Comparison of ENCODE assay signal across 9 cellular contexts in the genomic region with DNA sequence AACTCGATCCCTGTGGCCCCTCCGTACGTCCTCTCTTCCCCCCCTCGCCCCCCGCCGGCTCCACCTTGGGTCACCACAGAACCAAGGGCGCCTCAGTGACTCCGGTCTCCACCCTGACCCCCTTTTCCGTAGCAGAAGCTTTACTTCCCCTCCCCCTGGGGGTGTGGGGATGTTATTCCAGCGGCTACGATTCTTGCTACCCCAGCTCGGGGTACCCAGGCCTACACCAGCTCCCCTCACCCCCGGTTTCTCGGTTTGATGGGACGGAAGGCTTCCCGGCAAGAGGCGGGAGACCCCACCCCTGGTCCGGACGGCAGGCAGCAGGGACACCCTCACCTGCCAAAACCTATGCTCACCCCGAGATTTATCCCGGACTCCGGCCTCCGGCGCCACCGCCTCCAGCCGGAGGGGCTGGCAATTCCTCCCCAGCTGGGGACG. TPM values are rescaled to one million over a fixed set of nuclear protein-coding genes. Genes with fewer than 3 reads are reported as not detected.
DNase-seq lines count a peak whose midpoint lies in the region; ATAC-seq, FAIRE-seq and TF ChIP-seq lines count a peak whose summit lies in the region.
"Had no signal": no experiment of that assay in that cellular context is flagged by ENCODE, and none has a peak within 500 bp of the region (broad histone marks: within the 10 kb centered on the region; RNA-seq: fewer than 3 reads in every experiment).

No MANE protein-coding gene starts in this region.

- H3K27ac Mint-ChIP-seq in T-helper 2 cell treated with Interferon-gamma antibody and Interleukin-4, amounts not matched to agents 5 μg/mL and 100 μg/mL, for 36 hours: no peak overlapping the region
- no peak overlapping the region for H3K27ac Mint-ChIP-seq in astrocyte (ENCODE audit: unreplicated experiment)

- no peaks in the 10 kb centered on the region for H3K9me3 Mint-ChIP-seq in T-helper 2 cell treated with Interferon-gamma antibody and Interleukin-4, amounts not matched to agents 5 μg/mL and 100 μg/mL, for 36 hours
- H3K9me3 Mint-ChIP-seq in astrocyte (ENCODE audit: unreplicated experiment): peaks cover 2% of the 10 kb centered on the region

- H3K4me3 ChIP-seq in astrocyte (ENCODE audit: insufficient read depth, low read depth, low read length) (peak overlapping the region; percentile 61), lower leg skin (ENCODE audit: low read depth, poor library complexity, severe bottlenecking) (peak overlapping the region; percentile 33), thymus (ENCODE audit: low read length) (peak overlapping the region; percentile 78)

- H3K4me1 Mint-ChIP-seq in T-helper 2 cell treated with Interferon-gamma antibody and Interleukin-4, amounts not matched to agents 5 μg/mL and 100 μg/mL, for 36 hours (ENCODE audit: low read depth): peaks cover 2% of the 10 kb centered on the region
- H3K4me1 Mint-ChIP-seq in astrocyte (ENCODE audit: low read depth, unreplicated experiment): peaks cover 25% of the 10 kb centered on the region

- H3K36me3 Mint-ChIP-seq in T-helper 2 cell treated with Interferon-gamma antibody and Interleukin-4, amounts not matched to agents 5 μg/mL and 100 μg/mL, for 36 hours (ENCODE audit: low read depth): no peaks in the 10 kb centered on the region
- peaks cover 8% of the 10 kb centered on the region for H3K36me3 Mint-ChIP-seq in astrocyte (ENCODE audit: low read depth, unreplicated experiment)

- intact Hi-C loops in lower leg skin (cut with DNase I; ENCODE audit: low total_unique reads): loop anchor here (10.0 kb wide), 1 partner anchor 147 kb away; no protein-coding TSS in a partner anchor

- peaks cover 19% of the 10 kb centered on the region for H3K4me1 ChIP-seq in astrocyte (ENCODE audit: insufficient read depth, low read length)
- peaks cover 2% of the 10 kb centered on the region for H3K4me1 ChIP-seq in thymus (ENCODE audit: control insufficient read depth, insufficient read depth, low read length)

- H4K20me1 ChIP-seq in astrocyte (ENCODE audit: insufficient read depth, low read length): peaks cover 30% of the 10 kb centered on the region

- no peaks in the 10 kb centered on the region for H3K9me3 ChIP-seq in astrocyte (ENCODE audit: insufficient read depth, low read depth, low read length)
- no peaks in the 10 kb centered on the region for H3K9me3 ChIP-seq in thymus (ENCODE audit: control insufficient read depth)

- TF ChIP-seq POLR2A in lower leg skin (IDR thresholded peaks at IDR 0.05): no peak

- H3K27me3 Mint-ChIP-seq in T-helper 2 cell treated with Interferon-gamma antibody and Interleukin-4, amounts not matched to agents 5 μg/mL and 100 μg/mL, for 36 hours (ENCODE audit: low read depth): peaks cover 24% of the 10 kb centered on the region
- peaks cover 3% of the 10 kb centered on the region for H3K27me3 Mint-ChIP-seq in astrocyte (ENCODE audit: low read depth, unreplicated experiment)

- peaks cover 4% of the 10 kb centered on the region for H3K79me2 ChIP-seq in astrocyte (ENCODE audit: insufficient read depth, low read length)

- 4 to 13% methylated on average over 24 to 26 of the region's 27 CpGs for WGBS in lower leg skin, 2 donors
- 12% methylated on average over 27 of the region's 27 CpGs for WGBS in thymus

- H3K27me3 ChIP-seq in astrocyte (ENCODE audit: insufficient read depth, low read length): no peaks in the 10 kb centered on the region
- H3K27me3 ChIP-seq in thymus (ENCODE audit: control insufficient read depth, insufficient read depth): no peaks in the 10 kb centered on the region

- ATAC-seq in GM19351 (IDR thresholded peaks at IDR 0.05; ENCODE audit: unreplicated experiment): no peak

- H3K36me3 ChIP-seq in astrocyte (ENCODE audit: insufficient read depth, low read length) (no peaks in the 10 kb centered on the region), thymus (ENCODE audit: control insufficient read depth, insufficient read depth) (no peaks in the 10 kb centered on the region)

- peak overlapping the region; percentile 63 for H2AFZ ChIP-seq in astrocyte (ENCODE audit: low read depth, low read length)

- no peak for TF ChIP-seq CTCF in astrocyte (IDR thresholded peaks at IDR 0.05; ENCODE audit: insufficient read depth, low read depth, low read length)
- no peak for TF ChIP-seq CTCF in lower leg skin (IDR thresholded peaks at IDR 0.05)

- no peak overlapping the region for H3K27ac ChIP-seq in astrocyte (ENCODE audit: low read depth, low read length)
- H3K27ac ChIP-seq in thymus (ENCODE audit: low read depth): no peak overlapping the region

- peak overlapping the region; percentile 78 for H3K9ac ChIP-seq in astrocyte (ENCODE audit: low read length)

- no peak for DNase-seq in T-helper 2 cell treated with Interferon-gamma antibody and Interleukin-4, amounts not matched to agents 5 μg/mL and 100 μg/mL, for 36 hours (ENCODE audit: low spot score)
- DNase-seq in T-helper 2 cell (no peak), astrocyte (ENCODE audit: low read depth) (no peak), lower leg skin (ENCODE audit: low spot score in 2 of 2) (no peak), HT-29 (ENCODE audit: low spot score) (no peak)
- no peak for DNase-seq in stimulated activated CD4-positive, alpha-beta T cell treated with anti-CD3 and anti-CD28 coated beads, Interleukin-4, amount 100 ng/mL, for 1 hour

- H3K4me3 Mint-ChIP-seq in T-helper 2 cell treated with Interferon-gamma antibody and Interleukin-4, amounts not matched to agents 5 μg/mL and 100 μg/mL, for 36 hours: peak overlapping the region; percentile 66
- H3K4me3 Mint-ChIP-seq in astrocyte (ENCODE audit: unreplicated experiment): peak overlapping the region; percentile 85

- peak overlapping the region; percentile 93 for H3K4me2 ChIP-seq in astrocyte (ENCODE audit: low read length)

- no peak for FAIRE-seq in astrocyte (lab: Jason Lieb, UNC)

RNA-seq across cellular contexts. Expression of gene RAB15, which starts 0.7 kb away (rescaled TPM):
- 32.1 and 36.3 TPM in 2 replicates for total RNA-seq in astrocyte
- total RNA-seq in lower leg skin: 1 to 10 TPM; 5.5 to 9.4 (median 7.2) TPM
- 8.8 TPM for polyA plus RNA-seq in thymus
- total RNA-seq in HT-29 (2014; rRNA removed; shearing (Covaris generic)): 33.2 and 39.3 TPM in 2 replicates

RNA-seq across cellular contexts. Expression of gene FNTB, which starts 15.2 kb away (rescaled TPM):
- total RNA-seq in astrocyte: 19.9 and 20.0 TPM in 2 replicates
- total RNA-seq in lower leg skin: 10 to 100 TPM; 34.0 to 48.6 (median 38.8) TPM
- polyA plus RNA-seq in thymus: 9.5 TPM
- 8.2 and 8.9 TPM in 2 replicates for total RNA-seq in HT-29 (2014; rRNA removed; shearing (Covaris generic))

RNA-seq across cellular contexts. Expression of gene GPX2, which starts 28.9 kb away (rescaled TPM):
- not detected in 2 replicates for total RNA-seq in astrocyte
- total RNA-seq in lower leg skin: 10 to 100 TPM in 3 of 4 donors, 1 to 10 TPM in 1; 1.9 to 37.6 (median 21.0) TPM
- 20.3 TPM for polyA plus RNA-seq in thymus
- 1,024 and 1,115 TPM in 2 replicates for total RNA-seq in HT-29 (2014; rRNA removed; shearing (Covaris generic))
- total RNA-seq: LHCN-M2 had no signal

RNA-seq across cellular contexts. Expression of gene CHURC1, which starts 57.2 kb away (rescaled TPM):
- 45.3 and 48.1 TPM in 2 replicates for total RNA-seq in astrocyte
- total RNA-seq in lower leg skin: 10 to 100 TPM; 52.4 to 79.2 (median 63.8) TPM
- polyA plus RNA-seq in thymus: 55.1 TPM
- total RNA-seq in HT-29 (2014; rRNA removed; shearing (Covaris generic)): 13.9 TPM in 2 replicates

Comparison
In these comparisons a context has a peak if more than half of its experiments do, and no peak if none do; other contexts are left out.
1. RNA of gene GPX2, which starts 28.9 kb away (total RNA-seq): 1,024 to 1,115 TPM in HT-29; 1.9 to 37.6 TPM in lower leg skin and not detected in astrocyte; every median in the first group is over 10 times any median in the second.
2. Peak in every context shown above with its lines, with median percentiles within 50 percentile points of each other: H3K4me3 ChIP-seq.